ENCODE assay signal across 8 cellular contexts in the genomic region with DNA sequence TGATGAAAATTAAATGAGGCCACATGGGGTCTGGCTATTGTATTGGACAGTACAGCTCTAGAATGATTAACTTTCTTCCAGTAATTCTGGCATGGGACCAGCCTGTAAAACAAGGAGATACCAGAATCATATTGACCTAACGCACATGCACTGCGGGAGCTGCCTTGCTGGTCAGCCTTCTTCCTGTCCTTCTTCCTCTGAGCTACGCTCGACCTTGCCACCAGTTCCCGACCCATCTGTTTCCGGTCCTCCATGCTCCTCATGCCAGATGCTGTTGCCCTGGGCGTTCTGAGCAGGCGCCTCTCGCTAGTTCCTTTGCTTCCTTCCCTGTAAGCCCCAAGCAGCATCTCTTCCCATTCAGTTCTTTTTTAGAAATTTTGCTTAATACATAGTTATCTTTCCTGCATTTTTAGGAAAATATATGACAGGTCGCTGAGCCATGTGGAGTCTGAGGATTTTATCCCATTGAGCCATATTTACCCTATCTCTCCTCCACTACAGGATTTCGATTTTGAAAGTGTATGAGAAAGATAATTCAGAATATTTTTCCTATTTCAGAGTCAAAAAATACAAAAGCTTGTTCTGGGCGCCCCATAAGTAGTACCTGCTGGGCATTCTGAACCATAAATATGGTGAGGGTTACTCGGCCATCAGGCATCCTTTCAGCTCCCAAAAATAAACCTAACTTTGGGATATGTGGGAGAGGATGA. TPM values are rescaled to one million over a fixed set of nuclear protein-coding genes. Genes with fewer than 3 reads are reported as not detected.
A peak's percentile ranks its signal among the peaks of the same experiment; 100 is the strongest.
DNase-seq lines count a peak whose midpoint lies in the region; ATAC-seq and TF ChIP-seq lines count a peak whose summit lies in the region.

No MANE protein-coding gene starts in this region.

- ATAC-seq in Right ventricle myocardium inferior, result peak; percentile 46
- peak; percentile 61 for ATAC-seq in lung (ENCODE audit: insufficient read depth, low FRiP score)
- peak; percentile 50 for ATAC-seq in aorta (ENCODE audit: low FRiP score)
- no peak for ATAC-seq in GM18517 (IDR thresholded peaks at IDR 0.05; ENCODE audit: unreplicated experiment)
- ATAC-seq in HG03460 (IDR thresholded peaks at IDR 0.05; ENCODE audit: unreplicated experiment), result no peak

- no peaks in the 10 kb centered on the region for H3K9me3 ChIP-seq in lung (ENCODE audit: control insufficient read depth in 2 of 2, insufficient read depth in 1 of 2, low read length in 1 of 2)
- no peaks in the 10 kb centered on the region for H3K9me3 ChIP-seq in aorta (ENCODE audit: control insufficient read depth, low read length)
- no peaks in the 10 kb centered on the region for H3K9me3 ChIP-seq in OCI-LY7 (ENCODE audit: low read length)

- H3K4me3 ChIP-seq in brain microvascular endothelial cell (ENCODE audit: low read depth, low read length) (no peak overlapping the region), lung (no peak overlapping the region), aorta (ENCODE audit: low read length in 2 of 2) (no peak overlapping the region), OCI-LY7 (ENCODE audit: low read depth, low read length, poor library complexity, severe bottlenecking) (no peak overlapping the region)

- intact Hi-C loops in Right ventricle myocardium inferior (cut with DNase I), result no loop called here
- intact Hi-C loops in cardiac septum (cut with DNase I), result no loop called here
- intact Hi-C loops in aorta (cut with DNase I), result no loop called here
- intact Hi-C loops in OCI-LY7 (cut with micrococcal nuclease; ENCODE audit: unreplicated experiment), result no loop called here

- H3K27ac ChIP-seq in brain microvascular endothelial cell (peak overlapping the region; percentile 71), lung (ENCODE audit: low read depth in 1 of 2, low read length in 1 of 2) (peak overlapping the region in 1 of 2 donors; percentile 88), aorta (ENCODE audit: low read depth in 1 of 2, low read length in 2 of 2) (no peak overlapping the region), OCI-LY7 (ENCODE audit: low read depth, low read length, poor library complexity, severe bottlenecking) (no peak overlapping the region)

- whole genome bisulfite sequencing in lung, 2 donors, result 19 to 29% methylated on average over 13 of the region's 13 CpGs
- WGBS in aorta, 2 donors, result 70 to 77% methylated on average over 13 of the region's 13 CpGs

- H3K36me3 ChIP-seq in brain microvascular endothelial cell (replicated peaks), result no peaks in the 10 kb centered on the region
- H3K36me3 ChIP-seq in lung (ENCODE audit: control insufficient read depth in 2 of 2, insufficient read depth in 2 of 2, low read length in 2 of 2), result no peaks in the 10 kb centered on the region
- no peaks in the 10 kb centered on the region for H3K36me3 ChIP-seq in aorta (ENCODE audit: control insufficient read depth in 1 of 2, insufficient read depth in 2 of 2, low read length in 1 of 2)
- H3K36me3 ChIP-seq in OCI-LY7 (ENCODE audit: insufficient read depth, low read length), result no peaks in the 10 kb centered on the region

- POLR2A ChIA-PET in OCI-LY7 (lab: Charles Lee), result interaction anchor here (0.6 to 0.8 kb wide), 2 partner anchors 195 to 219 kb away, joined by 3 to 4 read pairs; no protein-coding TSS in a partner anchor

- peak; percentile 81 for DNase-seq in Right ventricle myocardium inferior (ENCODE audit: missing footprints)
- DNase-seq in cardiac septum (ENCODE audit: low spot score), result no peak
- DNase-seq in brain microvascular endothelial cell, result peak; percentile 29
- peak; percentile 43 for DNase-seq in lung (ENCODE audit: low spot score)
- peak in 1 of 2 donors; percentile 78 for DNase-seq in aorta
- DNase-seq in OCI-LY7 (ENCODE audit: low spot score), result no peak

- CTCF ChIA-PET in OCI-LY7 (lab: Charles Lee; ENCODE audit: unreplicated experiment), result no interaction called here

- no peaks in the 10 kb centered on the region for H3K79me2 ChIP-seq in OCI-LY7 (ENCODE audit: insufficient read depth, low read depth, low read length)

- H3K27me3 ChIP-seq in brain microvascular endothelial cell (replicated peaks) (no peaks in the 10 kb centered on the region), lung (ENCODE audit: control insufficient read depth, insufficient read depth) (no peaks in the 10 kb centered on the region), aorta (ENCODE audit: control insufficient read depth in 1 of 2, insufficient read depth in 2 of 2, low read length in 1 of 2) (no peaks in the 10 kb centered on the region)

- no peak overlapping the region for H2AFZ ChIP-seq in OCI-LY7 (ENCODE audit: low read length)

- BruUV-seq in OCI-LY7 (replicated peaks; lab: Mats Ljungman, UMichigan), result no TSS peak

- H3K4me2 ChIP-seq in OCI-LY7 (ENCODE audit: low read length), result no peak overlapping the region

- TF ChIP-seq CTCF in brain microvascular endothelial cell (IDR thresholded peaks at IDR 0.05; ENCODE audit: low read depth, low read length, missing control alignments) (no peak), lung (IDR thresholded peaks at IDR 0.05; ENCODE audit: control extremely low read depth, extremely low read depth) (no peak), OCI-LY7 (conservative IDR thresholded peaks at IDR 0.05; ENCODE audit: low read length) (no peak)

- H4K20me1 ChIP-seq in OCI-LY7 (ENCODE audit: insufficient read depth, low read length), result no peaks in the 10 kb centered on the region

- 0 out of 2 replicates have a peak, but pooled peaks cover under 1% of the 10 kb centered on the region for H3K9me2 ChIP-seq in OCI-LY7 (ENCODE audit: insufficient read depth, low read length)

- H3K4me1 ChIP-seq in lung (ENCODE audit: control insufficient read depth in 2 of 2, insufficient read depth in 2 of 2, low read length in 2 of 2) (peaks cover 5 to 6% of the 10 kb centered on the region in 2 donors), aorta (ENCODE audit: control insufficient read depth in 1 of 2, insufficient read depth in 2 of 2, low read length in 2 of 2) (peaks cover 0 to 2% of the 10 kb centered on the region in 2 donors), OCI-LY7 (ENCODE audit: insufficient read depth, low read length, poor library complexity, severe bottlenecking) (no peaks in the 10 kb centered on the region)

- in situ Hi-C loops in brain microvascular endothelial cell (cut with HindIII; ENCODE audit: low pct_ligation_motif_present, low sequenced_read_pairs), result no loop called here

RNA-seq across cellular contexts. Expression of gene TNFRSF19, which starts 38.6 kb away (rescaled TPM):
- 36.5 TPM for total RNA-seq in Right ventricle myocardium inferior
- 20.0 TPM for total RNA-seq in cardiac septum
- total RNA-seq in lung, result 10 to 100 TPM; 56.6 to 68.0 TPM
- polyA plus RNA-seq in lung, result 10 to 100 TPM in 1 of 2 donors, 1 to 10 TPM in 1; 9.5 to 12.8 TPM
- total RNA-seq in aorta, result 1 to 10 TPM; 1.6 to 4.3 TPM
- polyA plus RNA-seq in aorta, result 1 to 10 TPM in 1 of 2 donors, under 1 TPM in 1; 0.38 to 2.1 TPM
- total RNA-seq in OCI-LY7 (2014; rRNA removed; shearing (Covaris generic)), result not detected in 2 replicates
- total RNA-seq in OCI-LY7 (2022), result not detected in 2 replicates

Comparison
In these comparisons a context has a peak if more than half of its experiments do, and no peak if none do; other contexts are left out.
1. DNase-seq: peak in Right ventricle myocardium inferior (single experiment), brain microvascular endothelial cell (single experiment) and lung (single experiment); none in cardiac septum (single experiment) and OCI-LY7 (single experiment).
2. ATAC-seq: peak in Right ventricle myocardium inferior (single experiment), lung (single experiment) and aorta (single experiment); none in GM18517 (single experiment) and HG03460 (single experiment).